ENCODE assay signal across 10 cellular contexts in genomic region chr12:57737467-57738141, GRCh38. TPM values are rescaled to one million over a fixed set of nuclear protein-coding genes. Genes with fewer than 3 reads are reported as not detected.
DNase-seq lines count a peak whose midpoint lies in the region; ATAC-seq, FAIRE-seq and TF ChIP-seq lines count a peak whose summit lies in the region.
"Had no signal": no experiment of that assay in that cellular context is flagged by ENCODE, and none has a peak within 500 bp of the region (broad histone marks: within the 10 kb centered on the region; RNA-seq: fewer than 3 reads in every experiment).

No MANE protein-coding gene starts in this region.

- H2AFZ ChIP-seq in H1 (ENCODE audit: low read length), result no peak overlapping the region

- no peak overlapping the region for H2BK15ac ChIP-seq in H1 (ENCODE audit: low read length)

- TF ChIP-seq POLR2A in H1 (IDR thresholded peaks at IDR 0.05; ENCODE audit: control extremely low read depth in 1 of 2, low read depth in 2 of 2, low read length in 2 of 2), result no peak

- no peak overlapping the region for H2BK120ac ChIP-seq in H1 (replicated peaks; ENCODE audit: low read depth, low read length)

- DNase-seq in AG04450 (ENCODE audit: low read depth, low spot score) (no peak), H1 (ENCODE audit: low read depth in 1 of 2, low spot score in 2 of 2) (peak in 1 of 2 experiments; percentile 71), nephron progenitor cell (peak; percentile 64), Kasumi-1 (lab: John Stamatoyannopoulos, UW) (no peak), NCI-H2196 (lab: John Stamatoyannopoulos, UW; ENCODE audit: unreplicated experiment) (no peak)
- DNase-seq in activated CD4-positive, alpha-beta T cell treated with anti-CD3 and anti-CD28 coated beads for 36 hours, result no peak
- DNase-seq: activated B cell treated with CpG ODN at 0.5 μM for 24 hours, NCI-H187 treated with DMSO at 0.1 percent for 48 hours had no signal

- H3K27me3 Mint-ChIP-seq in nephron progenitor cell (ENCODE audit: low read depth, poor library complexity), result peaks cover 98% of the 10 kb centered on the region
- H3K27me3 Mint-ChIP-seq in activated CD4-positive, alpha-beta T cell treated with anti-CD3 and anti-CD28 coated beads for 36 hours, result no peaks in the 10 kb centered on the region
- H3K27me3 Mint-ChIP-seq: activated B cell treated with CpG ODN at 0.5 μM for 24 hours had no signal

- no peak overlapping the region for H3K23ac ChIP-seq in H1 (ENCODE audit: insufficient read length)

- H3K27ac ChIP-seq in AG04450 (ENCODE audit: low read depth, low read length) (no peak overlapping the region), H1 (ENCODE audit: low read depth, low read length) (no peak overlapping the region)

- H3K9me3 ChIP-seq in AG04450 (ENCODE audit: control insufficient read depth, insufficient read depth, low read length) (no peaks in the 10 kb centered on the region; the same call in 1 of the 2 replicates), H1 (ENCODE audit: insufficient read depth in 2 of 2, low read depth in 1 of 2, low read length in 1 of 2) (no peaks in the 10 kb centered on the region; a peak in 1 of 4 replicates)

- intact Hi-C loops in activated CD4-positive, alpha-beta T cell treated with anti-CD3 and anti-CD28 coated beads for 36 hours (cut with DNase I, micrococcal nuclease), result no loop called here

- POLR2A ChIA-PET in AG04450 (lab: Yijun Ruan, JAX), result interaction anchor here (2.2 kb wide), 1 partner anchor 11 kb away, joined by 10 read pairs; no protein-coding TSS in a partner anchor
- POLR2A ChIA-PET in H1 (lab: Charles Lee; ENCODE audit: partially characterized antibody), result interaction anchor here (0.9 to 5.2 kb wide), 11 partner anchors 8 to 214 kb away, joined by 3 to 59 read pairs (median 8); partner anchors contain the start of genes CDK4, OS9 and TSPAN31
- POLR2A ChIA-PET in activated CD4-positive, alpha-beta T cell treated with anti-CD3 and anti-CD28 coated beads for 36 hours (lab: Charles Lee), result no interaction called here

- no peak overlapping the region for H3K27ac Mint-ChIP-seq in nephron progenitor cell
- no peak overlapping the region for H3K27ac Mint-ChIP-seq in activated CD4-positive, alpha-beta T cell treated with anti-CD3 and anti-CD28 coated beads for 36 hours
- H3K27ac Mint-ChIP-seq: activated B cell treated with CpG ODN at 0.5 μM for 24 hours had no signal

- CTCF ChIA-PET in AG04450 (lab: Charles Lee), result interaction anchor here (1.0 to 2.6 kb wide), 4 partner anchors 11 to 279 kb away, joined by 4 to 9 read pairs (median 6); no protein-coding TSS in a partner anchor
- CTCF ChIA-PET in H1 (lab: Charles Lee; ENCODE audit: partially characterized antibody), result interaction anchor here (1.1 to 11.2 kb wide), 12 partner anchors 8 to 155 kb away, joined by 3 to 149 read pairs (median 8); partner anchors contain the start of genes CYP27B1 and TSPAN31
- CTCF ChIA-PET in activated CD4-positive, alpha-beta T cell treated with anti-CD3 and anti-CD28 coated beads for 36 hours (lab: Charles Lee), result no interaction called here

- TF ChIP-seq CTCF in AG04450 (IDR thresholded peaks at IDR 0.05; ENCODE audit: low read depth, low read length), result peak; percentile 46
- peak; percentile 39 for TF ChIP-seq CTCF in LNCAP (IDR thresholded peaks at IDR 0.05)
- peak; percentile 26 to 41 (median 38) for TF ChIP-seq CTCF in H1 (IDR thresholded peaks at IDR 0.05; ENCODE audit: control extremely low read depth in 1 of 3, insufficient read depth in 1 of 3, low read depth in 1 of 3, low read length in 3 of 3)
- no peak for TF ChIP-seq CTCF in nephron progenitor cell (IDR thresholded peaks at IDR 0.05)

- no peak overlapping the region for H3K18ac ChIP-seq in H1 (ENCODE audit: extremely low read depth, low read length)

- H3K4ac ChIP-seq in H1 (replicated peaks; ENCODE audit: insufficient read length, low read depth, low read length), result no peak overlapping the region

- H4K8ac ChIP-seq in H1 (ENCODE audit: extremely low read depth, insufficient read depth, low read length), result peak overlapping the region; percentile 52; the same call in 1 of the 2 replicates

- peaks cover 0 to 6% (median 0%) of the 10 kb centered on the region in 4 experiments; a peak in 1 of 8 replicates for H3K36me3 ChIP-seq in H1 (ENCODE audit: control insufficient read depth in 2 of 4, insufficient read depth in 4 of 4, low read length in 3 of 4)

- no peak overlapping the region for H3K4me3 Mint-ChIP-seq in nephron progenitor cell
- H3K4me3 Mint-ChIP-seq in activated CD4-positive, alpha-beta T cell treated with anti-CD3 and anti-CD28 coated beads for 36 hours, result no peak overlapping the region
- H3K4me3 Mint-ChIP-seq: activated B cell treated with CpG ODN at 0.5 μM for 24 hours had no signal

- H3K9me3 Mint-ChIP-seq in nephron progenitor cell, result peaks cover 8% of the 10 kb centered on the region
- no peaks in the 10 kb centered on the region for H3K9me3 Mint-ChIP-seq in activated CD4-positive, alpha-beta T cell treated with anti-CD3 and anti-CD28 coated beads for 36 hours (ENCODE audit: low read depth)
- H3K9me3 Mint-ChIP-seq: activated B cell treated with CpG ODN at 0.5 μM for 24 hours had no signal

- no peaks in the 10 kb centered on the region for H3K79me2 ChIP-seq in H1 (ENCODE audit: control insufficient read depth in 1 of 2, insufficient read depth in 2 of 2, low read length in 2 of 2)

- no peaks in the 10 kb centered on the region for H3K36me3 Mint-ChIP-seq in nephron progenitor cell (ENCODE audit: low read depth)
- peaks cover 25% of the 10 kb centered on the region for H3K36me3 Mint-ChIP-seq in activated CD4-positive, alpha-beta T cell treated with anti-CD3 and anti-CD28 coated beads for 36 hours (ENCODE audit: low read depth)

- peaks cover 93% of the 10 kb centered on the region for H3K27me3 ChIP-seq in AG04450 (ENCODE audit: control insufficient read depth, insufficient read depth, low read length)
- H3K27me3 ChIP-seq in H1 (replicated peaks in 1 of 4; ENCODE audit: control insufficient read depth in 3 of 4, extremely low read depth in 1 of 4, insufficient read depth in 3 of 4, low read length in 3 of 4), result peaks cover 50 to 92% (median 86%) of the 10 kb centered on the region in 4 experiments

- peaks cover 2% of the 10 kb centered on the region; the same call in 1 of the 2 replicates for H3K23me2 ChIP-seq in H1 (ENCODE audit: low read depth, low read length)

- no peak for FAIRE-seq in H1 (lab: Jason Lieb, UNC)

- H3K56ac ChIP-seq in H1 (replicated peaks; ENCODE audit: insufficient read length, low read depth, low read length), result no peak overlapping the region

- no peak for ATAC-seq in activated CD4-positive, alpha-beta T cell treated with anti-CD3 and anti-CD28 coated beads for 36 hours
- ATAC-seq in HG02938 (IDR thresholded peaks at IDR 0.05; ENCODE audit: unreplicated experiment), result no peak

- H3K4me1 Mint-ChIP-seq in nephron progenitor cell, result peaks cover 23% of the 10 kb centered on the region
- peaks cover 30% of the 10 kb centered on the region for H3K4me1 Mint-ChIP-seq in activated CD4-positive, alpha-beta T cell treated with anti-CD3 and anti-CD28 coated beads for 36 hours

- peaks cover 0 to 17% of the 10 kb centered on the region in 2 experiments for H4K20me1 ChIP-seq in H1 (replicated peaks in 1 of 2; ENCODE audit: control insufficient read depth in 1 of 2, insufficient read depth in 2 of 2, low read length in 2 of 2)

- H3K4me3 ChIP-seq in AG04450 (ENCODE audit: low read depth, low read length) (peak overlapping the region; percentile 7; the same call in 1 of the 2 replicates), H1 (ENCODE audit: extremely low read depth in 1 of 4, insufficient read depth in 2 of 4, low read depth in 3 of 4, low read length in 4 of 4) (peak overlapping the region; percentile 31 to 76 (median 43))

- WGBS in H1 (ENCODE audit: extremely low coverage in 1 of 2, insufficient coverage in 1 of 2, insufficient read length in 1 of 2, insufficient replicate concordance in 2 of 2, low coverage in 1 of 2, low lambda C conversion rate in 2 of 2, missing lambda C conversion rate in 1 of 2), 2 experiments, result 2% methylated on average over 19 of the region's 74 CpGs; no CpG with 5 or more reads in 1 of the 2 experiments

- H2BK20ac ChIP-seq in H1 (ENCODE audit: low read length), result no peak overlapping the region

- H2AK5ac ChIP-seq in H1 (ENCODE audit: low read depth, low read length), result no peak overlapping the region

- no peak overlapping the region for H3K14ac ChIP-seq in H1 (ENCODE audit: insufficient read length)

- no peaks in the 10 kb centered on the region for H3K79me1 ChIP-seq in H1 (ENCODE audit: low read depth, low read length)

- H3K9ac ChIP-seq in H1 (replicated peaks in 1 of 4; ENCODE audit: extremely low read depth in 1 of 4, low read depth in 3 of 4, low read length in 3 of 4), result no peak overlapping the region

- H4K5ac ChIP-seq in H1 (ENCODE audit: insufficient read length, low read depth, low read length), result no peak overlapping the region

- no peak for TF ChIP-seq EP300 in H1 (IDR thresholded peaks at IDR 0.05; ENCODE audit: borderline replicate concordance in 1 of 2, low read depth in 2 of 2, low read length in 2 of 2)

- no peak overlapping the region for H2BK5ac ChIP-seq in H1 (ENCODE audit: low read depth, low read length)

- peaks cover 6 to 29% (median 12%) of the 10 kb centered on the region in 4 experiments; a peak in 6 of 7 replicates for H3K4me1 ChIP-seq in H1 (replicated peaks in 1 of 4; ENCODE audit: control insufficient read depth in 3 of 4, insufficient read depth in 4 of 4, low read length in 3 of 4)

- peak overlapping the region; percentile 79 to 93 for H3K4me2 ChIP-seq in H1 (ENCODE audit: insufficient read depth in 1 of 2, low read depth in 2 of 2, low read length in 2 of 2)

- no peak overlapping the region for H2BK12ac ChIP-seq in H1 (ENCODE audit: low read depth, low read length)

- TF ChIP-seq RAD21 in H1 (IDR thresholded peaks at IDR 0.05 in 1 of 2, conservative IDR thresholded peaks at IDR 0.05 in 1 of 2; ENCODE audit: low read depth in 2 of 2, low read length in 2 of 2), result peak; percentile 17 to 33; a peak in 2 of 4 replicates

- H4K91ac ChIP-seq in H1 (replicated peaks; ENCODE audit: insufficient read length, low read length), result no peak overlapping the region

RNA-seq across cellular contexts. Expression of gene AGAP2, which starts 0.9 kb away (rescaled TPM):
- 0.02 and 0.06 TPM in 2 replicates for polyA plus RNA-seq in AG04450 (2011; rRNA removed)
- 0.22 and 0.37 TPM in 2 replicates for polyA minus RNA-seq in AG04450 (2011; rRNA and poly(A)+ RNA removed)
- total RNA-seq in H1 (2021; fragmentation: NEBNext Ultra II Directional; extraction: Animal tissue kit (Norgen Biotek cat#: 25700)), result 1.5 and 1.7 TPM in 2 replicates
- polyA plus RNA-seq in H1 (2011; rRNA removed), result 1.5 and 1.8 TPM in 2 replicates
- 1.4 TPM for polyA plus RNA-seq in H1 (2011; cell fraction: cytosol; rRNA removed)
- polyA plus RNA-seq in H1 (2011; cell fraction: nucleus; rRNA removed), result 6.8 TPM
- polyA plus RNA-seq in H1 (2012, experiment 1 of 2), result 1.7 to 2.6 TPM (median 2.1 TPM) in 4 replicates
- polyA plus RNA-seq in H1 (2012, experiment 2 of 2), result 0.91 TPM
- 1.0 TPM for polyA plus RNA-seq in H1 (2013, experiment 1 of 2)
- 1.3 TPM for polyA plus RNA-seq in H1 (2013, experiment 2 of 2)
- 0.63 and 0.98 TPM in 2 replicates for polyA minus RNA-seq in H1 (2011; rRNA and poly(A)+ RNA removed)
- polyA minus RNA-seq in H1 (2011; cell fraction: cytosol; rRNA and poly(A)+ RNA removed), result 2.1 TPM
- 2.8 TPM for polyA minus RNA-seq in H1 (2011; cell fraction: nucleus; rRNA and poly(A)+ RNA removed)
- total RNA-seq in activated CD4-positive, alpha-beta T cell treated with anti-CD3 and anti-CD28 coated beads for 36 hours, result 10 to 100 TPM; 28.0 to 46.9 TPM

RNA-seq across cellular contexts. Expression of gene TSPAN31, which starts 7.2 kb away (rescaled TPM):
- polyA plus RNA-seq in AG04450 (2011; rRNA removed) (32.7 and 45.9 TPM in 2 replicates), H1 (2011; rRNA removed) (23.3 and 31.4 TPM in 2 replicates)
- 38.6 and 54.6 TPM in 2 replicates for polyA minus RNA-seq in AG04450 (2011; rRNA and poly(A)+ RNA removed)
- total RNA-seq in H1 (2021; fragmentation: NEBNext Ultra II Directional; extraction: Animal tissue kit (Norgen Biotek cat#: 25700)), result 15.2 and 15.8 TPM in 2 replicates
- polyA plus RNA-seq in H1 (2011; cell fraction: cytosol; rRNA removed), result 22.7 TPM
- polyA plus RNA-seq in H1 (2011; cell fraction: nucleus; rRNA removed), result 12.1 TPM
- polyA plus RNA-seq in H1 (2012, experiment 1 of 2), result 14.1 to 22.6 TPM (median 19.5 TPM) in 4 replicates
- 20.3 TPM for polyA plus RNA-seq in H1 (2012, experiment 2 of 2)
- polyA plus RNA-seq in H1 (2013, experiment 1 of 2), result 15.8 TPM
- polyA plus RNA-seq in H1 (2013, experiment 2 of 2), result 17.6 TPM
- polyA minus RNA-seq in H1 (2011; rRNA and poly(A)+ RNA removed), result 26.3 and 33.9 TPM in 2 replicates
- polyA minus RNA-seq in H1 (2011; cell fraction: cytosol; rRNA and poly(A)+ RNA removed), result 11.2 TPM
- polyA minus RNA-seq in H1 (2011; cell fraction: nucleus; rRNA and poly(A)+ RNA removed), result 15.2 TPM
- 10 to 100 TPM; 13.6 to 15.9 TPM for total RNA-seq in activated CD4-positive, alpha-beta T cell treated with anti-CD3 and anti-CD28 coated beads for 36 hours

RNA-seq across cellular contexts. Expression of gene CDK4, which starts 14.5 kb away (rescaled TPM):
- polyA plus RNA-seq in AG04450 (2011; rRNA removed), result 251 and 288 TPM in 2 replicates
- polyA minus RNA-seq in AG04450 (2011; rRNA and poly(A)+ RNA removed), result 141 and 192 TPM in 2 replicates
- 174 and 180 TPM in 2 replicates for total RNA-seq in H1 (2021; fragmentation: NEBNext Ultra II Directional; extraction: Animal tissue kit (Norgen Biotek cat#: 25700))
- 311 and 368 TPM in 2 replicates for polyA plus RNA-seq in H1 (2011; rRNA removed)
- polyA plus RNA-seq in H1 (2011; cell fraction: cytosol; rRNA removed), result 368 TPM
- 288 TPM for polyA plus RNA-seq in H1 (2011; cell fraction: nucleus; rRNA removed)
- 210 to 260 TPM (median 226 TPM) in 4 replicates for polyA plus RNA-seq in H1 (2012, experiment 1 of 2)
- 272 TPM for polyA plus RNA-seq in H1 (2012, experiment 2 of 2)
- 111 TPM for polyA plus RNA-seq in H1 (2013, experiment 1 of 2)
- polyA plus RNA-seq in H1 (2013, experiment 2 of 2), result 105 TPM
- polyA minus RNA-seq in H1 (2011; rRNA and poly(A)+ RNA removed), result 218 and 329 TPM in 2 replicates
- polyA minus RNA-seq in H1 (2011; cell fraction: cytosol; rRNA and poly(A)+ RNA removed), result 110 TPM
- polyA minus RNA-seq in H1 (2011; cell fraction: nucleus; rRNA and poly(A)+ RNA removed), result 99.0 TPM
- 100 to 1,000 TPM; 132 to 208 TPM for total RNA-seq in activated CD4-positive, alpha-beta T cell treated with anti-CD3 and anti-CD28 coated beads for 36 hours

RNA-seq across cellular contexts. Expression of gene MARCHF9, which starts 17.3 kb away (rescaled TPM):
- polyA plus RNA-seq in AG04450 (2011; rRNA removed), result 3.6 and 3.7 TPM in 2 replicates
- 3.7 and 5.2 TPM in 2 replicates for polyA minus RNA-seq in AG04450 (2011; rRNA and poly(A)+ RNA removed)
- 6.1 and 6.4 TPM in 2 replicates for total RNA-seq in H1 (2021; fragmentation: NEBNext Ultra II Directional; extraction: Animal tissue kit (Norgen Biotek cat#: 25700))
- 6.6 and 7.8 TPM in 2 replicates for polyA plus RNA-seq in H1 (2011; rRNA removed)
- 7.0 TPM for polyA plus RNA-seq in H1 (2011; cell fraction: cytosol; rRNA removed)
- 13.3 TPM for polyA plus RNA-seq in H1 (2011; cell fraction: nucleus; rRNA removed)
- polyA plus RNA-seq in H1 (2012, experiment 1 of 2), result 4.7 to 8.7 TPM (median 8.1 TPM) in 4 replicates
- 8.9 TPM for polyA plus RNA-seq in H1 (2012, experiment 2 of 2)
- polyA plus RNA-seq in H1 (2013, experiment 1 of 2), result 4.9 TPM
- 4.5 TPM for polyA plus RNA-seq in H1 (2013, experiment 2 of 2)
- polyA minus RNA-seq in H1 (2011; rRNA and poly(A)+ RNA removed), result 5.9 and 6.2 TPM in 2 replicates
- 3.5 TPM for polyA minus RNA-seq in H1 (2011; cell fraction: cytosol; rRNA and poly(A)+ RNA removed)
- 4.1 TPM for polyA minus RNA-seq in H1 (2011; cell fraction: nucleus; rRNA and poly(A)+ RNA removed)
- 10 to 100 TPM; 20.9 to 22.5 TPM for total RNA-seq in activated CD4-positive, alpha-beta T cell treated with anti-CD3 and anti-CD28 coated beads for 36 hours

RNA-seq across cellular contexts. Expression of gene CYP27B1, which starts 29.3 kb away (rescaled TPM):
- 0.22 and 0.29 TPM in 2 replicates for polyA plus RNA-seq in AG04450 (2011; rRNA removed)
- 0.30 and 0.37 TPM in 2 replicates for polyA minus RNA-seq in AG04450 (2011; rRNA and poly(A)+ RNA removed)
- total RNA-seq in H1 (2021; fragmentation: NEBNext Ultra II Directional; extraction: Animal tissue kit (Norgen Biotek cat#: 25700)), result 2.3 and 3.3 TPM in 2 replicates
- 2.6 and 2.9 TPM in 2 replicates for polyA plus RNA-seq in H1 (2011; rRNA removed)
- polyA plus RNA-seq in H1 (2011; cell fraction: cytosol; rRNA removed), result 2.5 TPM
- polyA plus RNA-seq in H1 (2011; cell fraction: nucleus; rRNA removed), result 6.3 TPM
- 1.9 to 2.5 TPM (median 2.3 TPM) in 4 replicates for polyA plus RNA-seq in H1 (2012, experiment 1 of 2)
- polyA plus RNA-seq in H1 (2012, experiment 2 of 2), result 1.9 TPM
- polyA plus RNA-seq in H1 (2013, experiment 1 of 2), result 1.4 TPM
- 1.2 TPM for polyA plus RNA-seq in H1 (2013, experiment 2 of 2)
- polyA minus RNA-seq in H1 (2011; rRNA and poly(A)+ RNA removed), result 2.0 and 2.1 TPM in 2 replicates
- 4.8 TPM for polyA minus RNA-seq in H1 (2011; cell fraction: cytosol; rRNA and poly(A)+ RNA removed)
- 4.4 TPM for polyA minus RNA-seq in H1 (2011; cell fraction: nucleus; rRNA and poly(A)+ RNA removed)
- total RNA-seq in activated CD4-positive, alpha-beta T cell treated with anti-CD3 and anti-CD28 coated beads for 36 hours, result 1 to 10 TPM; 6.6 to 6.8 TPM

Comparison
In these comparisons a context has a peak if more than half of its experiments do, and no peak if none do; other contexts are left out.
1. RNA of gene AGAP2, which starts 0.9 kb away (total RNA-seq): 28.0 to 46.9 TPM in activated CD4-positive, alpha-beta T cell treated with anti-CD3 and anti-CD28 coated beads for 36 hours; 1.5 to 1.7 TPM in H1; every median in the first group is over 10 times any median in the second.